ENCODE assay signal across 1 cellular context in genomic region chr17:69499301-69499700, GRCh38.
TF ChIP-seq lines count a peak whose summit lies in the region.

No MANE protein-coding gene starts in this region.

TF ChIP-seq in WTC11, 78 proteins besides CTCF, POLR2A, EP300 and RAD21 (continued from another document):
- TF ChIP-seq ZNF532 (CRISPR knock-in tag; IDR thresholded peaks at IDR 0.05; ENCODE audit: borderline replicate concordance): no peak
